ENCODE assay signal across 32 cellular contexts in the genomic region with DNA sequence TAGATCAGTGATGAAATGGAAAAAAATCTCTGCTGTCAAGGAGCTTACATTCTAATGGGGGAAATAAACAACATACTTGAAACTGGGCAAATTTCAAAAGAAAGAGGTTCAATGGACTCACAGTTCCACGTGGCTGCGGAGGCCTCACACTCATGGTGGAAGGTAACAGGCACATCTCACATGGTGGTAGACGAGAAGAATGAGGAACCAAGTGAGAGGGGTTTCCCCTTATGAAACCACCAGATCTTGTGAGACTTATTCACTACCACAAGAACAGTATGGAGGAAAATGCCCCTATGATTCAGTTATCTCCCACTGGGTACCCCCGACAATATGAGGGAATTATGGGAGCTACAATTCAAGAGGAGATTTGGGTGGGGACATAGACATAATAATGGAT.
DNase-seq lines count a peak whose midpoint lies in the region; ATAC-seq and TF ChIP-seq lines count a peak whose summit lies in the region.
"Had no signal": no experiment of that assay in that cellular context is flagged by ENCODE, and none has a peak within 500 bp of the region (broad histone marks: within the 10 kb centered on the region; RNA-seq: fewer than 3 reads in every experiment).

No MANE protein-coding gene starts in this region.

- DNase-seq in GM12865 (ENCODE audit: low read depth) (peak; percentile 9), NB4 (ENCODE audit: low read depth) (peak; percentile 7), OCI-M1 (lab: John Stamatoyannopoulos, UW) (no peak), HEK293T (ENCODE audit: extremely low spot score) (no peak), transverse colon (no peak)
- DNase-seq: activated CD4-positive, alpha-beta T cell treated with anti-CD3 and anti-CD28 coated beads, Interleukin-2, amount 10 ng/mL, durations not matched to agents 7 days and 5 days; activated gamma-delta T cell; activated T-cell treated with anti-CD3 and anti-CD28 coated beads, Interleukin-2, amount 50 U/mL, for 4 hours; Calu3; colonic mucosa; DMS79; effector memory CD4-positive, alpha-beta T cell; GDM1; KBM-7; left lung; mesenchymal stem cell; NCI-H1105 treated with DMSO at 0.1 percent for 48 hours; NCI-H1930; NCI-H2171 treated with DMSO at 0.1 percent for 48 hours; NCI-H510A; pancreas; PC-9; retina; stimulated activated naive CD4-positive, alpha-beta T cell had no signal

- peak; percentile 80 for ATAC-seq in GM18907 (IDR thresholded peaks at IDR 0.05; ENCODE audit: unreplicated experiment)
- peak; percentile 65 for ATAC-seq in HG02885 (IDR thresholded peaks at IDR 0.05; ENCODE audit: poor library complexity, unreplicated experiment)
- ATAC-seq in HG03045 (IDR thresholded peaks at IDR 0.05; ENCODE audit: unreplicated experiment) = no peak
- ATAC-seq: activated T-cell treated with anti-CD3 and anti-CD28 coated beads, Interleukin-2, amount 50 U/mL, for 4 hours; left lung; pancreas; WTC11 had no signal

- H3K4me3 ChIP-seq in GM12865 (ENCODE audit: low read depth, low read length) (no peak overlapping the region), NB4 (ENCODE audit: low read depth, low read length) (no peak overlapping the region), transverse colon (no peak overlapping the region)
- H3K4me3 ChIP-seq: cardiac muscle cell, colonic mucosa, left lung, neural progenitor cell, pancreas, PC-9, SK-N-MC had no signal

- in situ Hi-C loops in transverse colon (cut with MboI; ENCODE audit: low pct_ligation_motif_present in 1 of 4, low pct_unique_long_range_greater_than_20kb in 1 of 4, low sequenced_read_pairs in 3 of 4) = no loop called here

- no peak for TF ChIP-seq EP300 in transverse colon (IDR thresholded peaks at IDR 0.05; ENCODE audit: low read depth)

- intact Hi-C loops in transverse colon (cut with DNase I; ENCODE audit: low total_unique reads) = no loop called here

- 68 to 75% methylated on average over 1 to 4 of the region's 4 CpGs for WGBS in transverse colon (ENCODE audit: low coverage in 1 of 2), 2 donors

- no peak overlapping the region for H3K27ac ChIP-seq in transverse colon
- H3K27ac ChIP-seq: cardiac muscle cell, colonic mucosa, epithelial cell of prostate, left lung, neural progenitor cell, pancreas, PC-9, SK-N-MC had no signal

- POLR2A ChIA-PET in HEK293T (lab: Yijun Ruan, JAX) = no interaction called here

- no peaks in the 10 kb centered on the region for H3K9me3 ChIP-seq in transverse colon
- H3K9me3 ChIP-seq: colonic mucosa, left lung, pancreas had no signal

- no peaks in the 10 kb centered on the region for H3K4me1 ChIP-seq in transverse colon
- H3K4me1 ChIP-seq: colonic mucosa, left lung, pancreas had no signal

- no peaks in the 10 kb centered on the region for H3K27me3 ChIP-seq in transverse colon
- H3K27me3 ChIP-seq: cardiac muscle cell, colonic mucosa, left lung, neural progenitor cell, pancreas had no signal

- no peak for TF ChIP-seq CTCF in GM12865 (IDR thresholded peaks at IDR 0.05; ENCODE audit: insufficient read depth, low read depth, low read length, missing control alignments)
- TF ChIP-seq CTCF in NB4 (IDR thresholded peaks at IDR 0.05; ENCODE audit: low read depth, low read length) = no peak
- no peak for TF ChIP-seq CTCF in transverse colon (IDR thresholded peaks at IDR 0.05)

- no peaks in the 10 kb centered on the region for H3K36me3 ChIP-seq in transverse colon
- H3K36me3 ChIP-seq: colonic mucosa, left lung, neural progenitor cell, pancreas had no signal

- CTCF ChIA-PET in HEK293T (lab: Yijun Ruan, JAX) = interaction anchor here (0.5 kb wide), 1 partner anchor 14 kb away, joined by 3 read pairs; no protein-coding TSS in a partner anchor

- TF ChIP-seq POLR2A in NB4 (IDR thresholded peaks at IDR 0.05; ENCODE audit: extremely low read depth, insufficient read length) = no peak
- no peak for TF ChIP-seq POLR2A in transverse colon (IDR thresholded peaks at IDR 0.05)

TF ChIP-seq in HEK293T, 16 proteins besides CTCF, POLR2A, EP300 and RAD21:
- TF ChIP-seq BHLHE40 (IDR thresholded peaks at IDR 0.05; ENCODE audit: borderline replicate concordance) = no peak
- TF ChIP-seq TARDBP (IDR thresholded peaks at IDR 0.05) = no peak
- no peak for TF ChIP-seq FOXK2 (IDR thresholded peaks at IDR 0.05)

Comparison
In these comparisons a context has a peak if more than half of its experiments do, and no peak if none do; other contexts are left out.
1. DNase-seq: peak in GM12865 (single experiment) and NB4 (single experiment); none in OCI-M1 (single experiment), HEK293T (single experiment) and transverse colon (single experiment).